ENCODE assay signal across 9 cellular contexts in the genomic region with DNA sequence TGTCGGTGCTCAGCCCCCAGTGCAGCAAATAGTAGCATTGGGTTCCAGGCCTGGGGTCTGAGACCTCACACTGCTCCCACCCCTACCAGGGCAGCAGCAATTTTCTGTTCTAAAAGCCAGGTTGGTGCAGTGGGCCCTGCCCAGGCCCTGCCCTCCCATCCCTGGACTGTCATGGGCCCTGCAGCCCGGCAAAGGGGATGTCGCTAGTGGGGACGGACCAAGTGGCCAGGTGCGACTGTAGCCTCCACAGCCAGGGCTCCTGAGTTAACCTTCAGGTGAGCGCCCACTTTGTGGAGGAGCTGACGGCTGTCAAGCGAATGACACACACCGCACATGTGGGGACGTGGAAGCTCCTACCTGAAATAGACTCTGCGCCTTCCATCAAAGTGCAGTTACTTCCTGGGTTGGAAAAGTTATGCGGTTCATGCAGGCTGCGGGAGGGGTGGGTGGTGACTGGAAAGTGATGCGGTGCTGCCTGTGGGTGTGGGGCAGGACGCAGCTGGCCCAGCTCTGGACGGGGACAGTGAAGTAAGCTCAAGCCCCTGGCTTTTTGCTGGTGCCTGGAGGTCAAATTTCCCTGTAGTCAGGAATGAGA. TPM values are rescaled to one million over a fixed set of nuclear protein-coding genes. Genes with fewer than 3 reads are reported as not detected.
DNase-seq lines count a peak whose midpoint lies in the region; ATAC-seq and TF ChIP-seq lines count a peak whose summit lies in the region.
"Had no signal": no experiment of that assay in that cellular context is flagged by ENCODE, and none has a peak within 500 bp of the region (broad histone marks: within the 10 kb centered on the region; RNA-seq: fewer than 3 reads in every experiment).

No MANE protein-coding gene starts in this region.

- no peak for DNase-seq in CD4-positive, alpha-beta T cell
- DNase-seq in MM.1S = no peak
- peak; percentile 29 for DNase-seq in dermis blood vessel endothelial cell
- DNase-seq in neural progenitor cell (ENCODE audit: low spot score) = no peak
- DNase-seq in cerebellar nuclear complex (lab: John Stamatoyannopoulos, UW) = no peak
- no peak for DNase-seq in NCI-H128 (lab: John Stamatoyannopoulos, UW; ENCODE audit: unreplicated experiment)
- DNase-seq: NCI-H1092 had no signal

- no peaks in the 10 kb centered on the region for H3K9me2 ChIP-seq in MM.1S (replicated peaks; ENCODE audit: insufficient read depth, low read length)

- H3K9me3 ChIP-seq in CD4-positive, alpha-beta T cell (ENCODE audit: control insufficient read depth, low read length) = no peaks in the 10 kb centered on the region
- H3K9me3 ChIP-seq in MM.1S (replicated peaks; ENCODE audit: insufficient read depth, low read length) (no peaks in the 10 kb centered on the region), neural progenitor cell (ENCODE audit: low read depth) (no peaks in the 10 kb centered on the region)

- H3K9me3 Mint-ChIP-seq in CD4-positive, alpha-beta T cell = no peaks in the 10 kb centered on the region
- H3K9me3 Mint-ChIP-seq in neural progenitor cell = no peaks in the 10 kb centered on the region

- H3K4me1 ChIP-seq in MM.1S (ENCODE audit: low read length) (no peaks in the 10 kb centered on the region), neural progenitor cell (peaks cover 47% of the 10 kb centered on the region)

- H3K79me2 ChIP-seq in MM.1S (ENCODE audit: low read length) = peaks cover 12% of the 10 kb centered on the region
- peaks cover 26% of the 10 kb centered on the region for H3K79me2 ChIP-seq in neural progenitor cell (ENCODE audit: low read depth)

- H3K4me3 Mint-ChIP-seq in CD4-positive, alpha-beta T cell = peak overlapping the region; percentile 89
- H3K4me3 Mint-ChIP-seq in neural progenitor cell = peak overlapping the region; percentile 73

- peaks cover 5% of the 10 kb centered on the region for H3K36me3 Mint-ChIP-seq in CD4-positive, alpha-beta T cell (ENCODE audit: low read depth)
- H3K36me3 Mint-ChIP-seq in neural progenitor cell = no peaks in the 10 kb centered on the region

- no peaks in the 10 kb centered on the region for H3K27me3 Mint-ChIP-seq in CD4-positive, alpha-beta T cell
- H3K27me3 Mint-ChIP-seq in neural progenitor cell (ENCODE audit: insufficient read depth, low read depth) = peaks cover 6% of the 10 kb centered on the region

- no peak for ATAC-seq in CD4-positive, alpha-beta T cell (ENCODE audit: poor library complexity)
- ATAC-seq in HG02678 (IDR thresholded peaks at IDR 0.05; ENCODE audit: unreplicated experiment) = no peak
- no peak for ATAC-seq in HG02852 (IDR thresholded peaks at IDR 0.05; ENCODE audit: unreplicated experiment)

- H3K4me3 ChIP-seq in MM.1S (ENCODE audit: low read length) (no peak overlapping the region), neural progenitor cell (no peak overlapping the region)

- H4K20me1 ChIP-seq in MM.1S (ENCODE audit: insufficient read depth, low read length) (no peaks in the 10 kb centered on the region), neural progenitor cell (ENCODE audit: low read depth) (peaks cover 29% of the 10 kb centered on the region)

- H3K9ac ChIP-seq in MM.1S (ENCODE audit: low read length) (no peak overlapping the region), neural progenitor cell (no peak overlapping the region)

- no peak overlapping the region for H2AFZ ChIP-seq in MM.1S (ENCODE audit: low read length)
- no peak overlapping the region for H2AFZ ChIP-seq in neural progenitor cell (replicated peaks)

- H3K27me3 ChIP-seq in CD4-positive, alpha-beta T cell (ENCODE audit: control insufficient read depth, insufficient read depth, low read length) = no peaks in the 10 kb centered on the region
- H3K27me3 ChIP-seq in MM.1S (replicated peaks; ENCODE audit: insufficient read depth, low read length) (no peaks in the 10 kb centered on the region), neural progenitor cell (no peaks in the 10 kb centered on the region)

- CTCF ChIA-PET in CD4-positive, alpha-beta T cell (lab: Charles Lee) = interaction anchor here (1.6 kb wide), 1 partner anchor 25 kb away, joined by 3 read pairs; no protein-coding TSS in a partner anchor

- no peak overlapping the region for H3K27ac ChIP-seq in CD4-positive, alpha-beta T cell (ENCODE audit: low read depth, low read length)
- H3K27ac ChIP-seq in MM.1S (ENCODE audit: low read length) (no peak overlapping the region), neural progenitor cell (no peak overlapping the region)

- H3K4me1 Mint-ChIP-seq in CD4-positive, alpha-beta T cell (ENCODE audit: low read depth) = peaks cover 55% of the 10 kb centered on the region
- peaks cover 13% of the 10 kb centered on the region for H3K4me1 Mint-ChIP-seq in neural progenitor cell

- H3K36me3 ChIP-seq in MM.1S (replicated peaks; ENCODE audit: insufficient read depth, low read length) (no peaks in the 10 kb centered on the region), neural progenitor cell (no peaks in the 10 kb centered on the region)

- POLR2A ChIA-PET in CD4-positive, alpha-beta T cell (lab: Charles Lee) = interaction anchor here (1.1 to 2.2 kb wide), 4 partner anchors 12 to 62 kb away, joined by 3 to 10 read pairs (median 7); a partner anchor contains a TSS

- no peaks in the 10 kb centered on the region for H3F3A ChIP-seq in MM.1S (ENCODE audit: insufficient read depth, low read length)
- peaks cover 20% of the 10 kb centered on the region for H3F3A ChIP-seq in neural progenitor cell (ENCODE audit: low read depth)

- H3K4me2 ChIP-seq in MM.1S (ENCODE audit: low read depth, low read length) (peak overlapping the region; percentile 67; the same call in 1 of the 2 replicates), neural progenitor cell (peak overlapping the region; percentile 99)

- intact Hi-C loops in CD4-positive, alpha-beta T cell (cut with DNase I, micrococcal nuclease) = no loop called here

- peak overlapping the region; percentile 80 for H3K27ac Mint-ChIP-seq in CD4-positive, alpha-beta T cell
- H3K27ac Mint-ChIP-seq in neural progenitor cell = no peak overlapping the region

- no peak for TF ChIP-seq CTCF in CD4-positive, alpha-beta T cell (IDR thresholded peaks at IDR 0.05)
- TF ChIP-seq CTCF in MM.1S (IDR thresholded peaks at IDR 0.05; ENCODE audit: low read length) = no peak
- TF ChIP-seq CTCF in neural progenitor cell (IDR thresholded peaks at IDR 0.05) = no peak

RNA-seq across cellular contexts. Expression of a gene that starts 1.5 kb away (rescaled TPM):
- total RNA-seq in CD4-positive, alpha-beta T cell = 10 to 100 TPM; 74.9 to 76.9 TPM
- total RNA-seq in dermis blood vessel endothelial cell (53.6 and 126 TPM in 2 replicates), neural progenitor cell (ENCODE audit: low replicate concordance) (7.8 and 24.0 TPM in 2 replicates)

RNA-seq across cellular contexts. Expression of a gene that starts 33.1 kb away (rescaled TPM):
- 1 to 10 TPM; 2.0 to 2.7 TPM for total RNA-seq in CD4-positive, alpha-beta T cell
- total RNA-seq in dermis blood vessel endothelial cell (0.98 and 2.2 TPM in 2 replicates), neural progenitor cell (ENCODE audit: low replicate concordance) (25.3 and 26.4 TPM in 2 replicates)
